ENCODE assay signal across 25 cellular contexts in the genomic region with DNA sequence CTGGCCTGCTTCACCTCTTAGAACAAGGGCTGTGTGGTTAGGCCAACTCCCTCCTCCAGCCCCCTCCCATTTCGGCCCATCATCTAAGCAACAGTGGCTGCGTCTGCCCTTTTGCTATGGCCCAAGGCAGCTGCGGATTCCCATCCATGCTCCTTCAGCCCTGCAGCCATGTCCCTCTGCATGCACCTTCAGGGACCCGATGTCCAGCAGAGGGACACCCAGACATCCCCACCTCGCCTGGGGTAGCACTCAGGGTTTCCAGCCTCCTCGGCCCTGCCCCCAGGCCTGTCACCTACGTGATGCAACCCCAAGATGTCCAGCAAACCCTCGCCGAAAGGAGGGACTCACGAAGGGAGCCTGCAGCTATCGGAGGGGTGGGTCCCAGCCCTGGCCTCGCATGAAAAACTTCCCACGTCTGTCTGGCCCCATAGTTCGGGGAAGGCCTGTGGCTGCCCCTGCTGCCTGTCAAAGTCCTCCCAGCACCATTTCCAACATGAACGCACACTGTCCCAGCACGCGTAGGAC.
A peak's percentile ranks its signal among the peaks of the same experiment; 100 is the strongest.
DNase-seq lines count a peak whose midpoint lies in the region; ATAC-seq, FAIRE-seq and TF ChIP-seq lines count a peak whose summit lies in the region.
"Had no signal": no experiment of that assay in that cellular context is flagged by ENCODE, and none has a peak within 500 bp of the region (broad histone marks: within the 10 kb centered on the region; RNA-seq: fewer than 3 reads in every experiment).

No MANE protein-coding gene starts in this region.

- no peak overlapping the region for H2AK5ac ChIP-seq in H1 (ENCODE audit: low read depth, low read length)

- no peak for ATAC-seq in Right ventricle myocardium superior (ENCODE audit: poor library complexity)
- ATAC-seq in left cardiac atrium: no peak
- ATAC-seq: A549, GM12878 had no signal

- H3K4ac ChIP-seq in H1 (replicated peaks; ENCODE audit: insufficient read length, low read depth, low read length): no peak overlapping the region

- FAIRE-seq in H1 (lab: Jason Lieb, UNC): no peak
- FAIRE-seq: A549, GM12878, GM12892, GM18507 had no signal

- H4K91ac ChIP-seq in H1 (replicated peaks; ENCODE audit: insufficient read length, low read length): no peak overlapping the region

- no peak overlapping the region for H2AFZ ChIP-seq in H1 (ENCODE audit: low read length)
- H2AFZ ChIP-seq in osteoblast (ENCODE audit: low read length): no peak overlapping the region
- no peak overlapping the region for H2AFZ ChIP-seq in OCI-LY7 (ENCODE audit: low read length)

- no peak overlapping the region for H3K14ac ChIP-seq in H1 (ENCODE audit: insufficient read length)

- no peak overlapping the region for H3K4me2 ChIP-seq in H1 (ENCODE audit: insufficient read depth in 1 of 2, low read depth in 2 of 2, low read length in 2 of 2)
- H3K4me2 ChIP-seq in osteoblast (ENCODE audit: insufficient read depth, low read length): no peak overlapping the region
- H3K4me2 ChIP-seq in OCI-LY7 (ENCODE audit: low read length): no peak overlapping the region
- H3K4me2 ChIP-seq: A549 had no signal

- H3K18ac ChIP-seq in H1 (ENCODE audit: extremely low read depth, low read length): no peak overlapping the region

- 88% methylated on average over 17 of the region's 17 CpGs; no CpG with 5 or more reads in 1 of the 2 experiments for WGBS in H1 (ENCODE audit: extremely low coverage in 1 of 2, insufficient coverage in 1 of 2, insufficient read length in 1 of 2, insufficient replicate concordance in 2 of 2, low coverage in 1 of 2, low lambda C conversion rate in 2 of 2, missing lambda C conversion rate in 1 of 2), 2 experiments

- H3K23ac ChIP-seq in H1 (ENCODE audit: insufficient read length): no peak overlapping the region

- no peak for TF ChIP-seq POLR2A in H1 (IDR thresholded peaks at IDR 0.05; ENCODE audit: control extremely low read depth in 1 of 2, low read depth in 2 of 2, low read length in 2 of 2)

- TF ChIP-seq CTCF in H1 (IDR thresholded peaks at IDR 0.05; ENCODE audit: control extremely low read depth in 1 of 3, insufficient read depth in 1 of 3, low read depth in 1 of 3, low read length in 3 of 3) (no peak), osteoblast (IDR thresholded peaks at IDR 0.05; ENCODE audit: extremely low read depth, low read depth, low read length) (no peak), OCI-LY7 (conservative IDR thresholded peaks at IDR 0.05; ENCODE audit: low read length) (no peak)

- H3K27me3 ChIP-seq in H1 (replicated peaks in 1 of 4; ENCODE audit: control insufficient read depth in 3 of 4, extremely low read depth in 1 of 4, insufficient read depth in 3 of 4, low read length in 3 of 4) (no peaks in the 10 kb centered on the region), osteoblast (ENCODE audit: insufficient read depth, low read length) (peaks cover 14% of the 10 kb centered on the region)

- H4K5ac ChIP-seq in H1 (ENCODE audit: insufficient read length, low read depth, low read length): no peak overlapping the region

- no peaks in the 10 kb centered on the region for H3K9me2 ChIP-seq in OCI-LY7 (ENCODE audit: insufficient read depth, low read length)

- CTCF ChIA-PET in H1 (lab: Charles Lee; ENCODE audit: partially characterized antibody) (interaction anchor here (1.0 to 2.3 kb wide), 7 partner anchors 8 to 89 kb away, joined by 3 to 11 read pairs (median 4); no protein-coding TSS in a partner anchor), OCI-LY7 (lab: Charles Lee; ENCODE audit: unreplicated experiment) (no interaction called here)

- H3K4me3 ChIP-seq in H1 (ENCODE audit: extremely low read depth in 1 of 4, insufficient read depth in 2 of 4, low read depth in 3 of 4, low read length in 4 of 4): no peak overlapping the region
- no peak overlapping the region for H3K4me3 ChIP-seq in osteoblast (ENCODE audit: insufficient read depth, low read length)
- no peak overlapping the region for H3K4me3 ChIP-seq in OCI-LY7 (ENCODE audit: low read depth, low read length, poor library complexity, severe bottlenecking)
- H3K4me3 ChIP-seq: A549, GM12878 had no signal

- peak overlapping the region; percentile 57; the same call in 1 of the 2 replicates for H4K8ac ChIP-seq in H1 (ENCODE audit: extremely low read depth, insufficient read depth, low read length)

- H3K79me2 ChIP-seq in H1 (ENCODE audit: control insufficient read depth in 1 of 2, insufficient read depth in 2 of 2, low read length in 2 of 2): no peaks in the 10 kb centered on the region
- H3K79me2 ChIP-seq in osteoblast (ENCODE audit: insufficient read depth, low read length): no peaks in the 10 kb centered on the region
- no peaks in the 10 kb centered on the region for H3K79me2 ChIP-seq in OCI-LY7 (ENCODE audit: insufficient read depth, low read depth, low read length)

- no peak overlapping the region for H3K9ac ChIP-seq in H1 (replicated peaks in 1 of 4; ENCODE audit: extremely low read depth in 1 of 4, low read depth in 3 of 4, low read length in 3 of 4)

- H2BK120ac ChIP-seq in H1 (replicated peaks; ENCODE audit: low read depth, low read length): no peak overlapping the region

- H3K9me3 ChIP-seq in H1 (ENCODE audit: insufficient read depth in 2 of 2, low read depth in 1 of 2, low read length in 1 of 2) (no peaks in the 10 kb centered on the region), osteoblast (ENCODE audit: low read depth, low read length) (no peaks in the 10 kb centered on the region), OCI-LY7 (ENCODE audit: low read length) (no peaks in the 10 kb centered on the region)
- H3K9me3 ChIP-seq: A549 had no signal

- peaks cover 4% of the 10 kb centered on the region; the same call in 1 of the 2 replicates for H3K79me1 ChIP-seq in H1 (ENCODE audit: low read depth, low read length)

- H3K36me3 ChIP-seq in H1 (ENCODE audit: control insufficient read depth in 2 of 4, insufficient read depth in 4 of 4, low read length in 3 of 4): no peaks in the 10 kb centered on the region
- no peaks in the 10 kb centered on the region for H3K36me3 ChIP-seq in osteoblast (ENCODE audit: insufficient read depth, low read length)
- no peaks in the 10 kb centered on the region for H3K36me3 ChIP-seq in OCI-LY7 (ENCODE audit: insufficient read depth, low read length)

- H3K27ac ChIP-seq in H1 (ENCODE audit: low read depth, low read length) (no peak overlapping the region), osteoblast (ENCODE audit: low read depth, low read length) (no peak overlapping the region), OCI-LY7 (ENCODE audit: low read depth, low read length, poor library complexity, severe bottlenecking) (no peak overlapping the region)
- H3K27ac ChIP-seq: 22Rv1, A549 had no signal

- 0 out of 2 replicates have a peak overlapping the region, but pooled peaks have one; percentile 60 for H2BK5ac ChIP-seq in H1 (ENCODE audit: low read depth, low read length)

- H3K23me2 ChIP-seq in H1 (ENCODE audit: low read depth, low read length): no peaks in the 10 kb centered on the region

- intact Hi-C loops in Right ventricle myocardium superior (cut with DNase I) (no loop called here), left cardiac atrium (cut with DNase I) (no loop called here), OCI-LY7 (cut with micrococcal nuclease; ENCODE audit: unreplicated experiment) (no loop called here)

- no peak for TF ChIP-seq RAD21 in H1 (IDR thresholded peaks at IDR 0.05 in 1 of 2, conservative IDR thresholded peaks at IDR 0.05 in 1 of 2; ENCODE audit: low read depth in 2 of 2, low read length in 2 of 2)

- H2BK20ac ChIP-seq in H1 (ENCODE audit: low read length): no peak overlapping the region

- H3K4me1 ChIP-seq in H1 (replicated peaks in 1 of 4; ENCODE audit: control insufficient read depth in 3 of 4, insufficient read depth in 4 of 4, low read length in 3 of 4) (peaks cover 0 to 5% (median under 1%) of the 10 kb centered on the region in 4 experiments; a peak in 4 of 7 replicates), osteoblast (ENCODE audit: insufficient read depth, low read length) (no peaks in the 10 kb centered on the region), OCI-LY7 (ENCODE audit: insufficient read depth, low read length, poor library complexity, severe bottlenecking) (no peaks in the 10 kb centered on the region)
- H3K4me1 ChIP-seq: A549 had no signal

- POLR2A ChIA-PET in H1 (lab: Charles Lee; ENCODE audit: partially characterized antibody) (interaction anchor here (1.0 kb wide), 1 partner anchor 26 kb away, joined by 3 read pairs; no protein-coding TSS in a partner anchor), OCI-LY7 (lab: Charles Lee) (no interaction called here)

- H2BK15ac ChIP-seq in H1 (ENCODE audit: low read length): no peak overlapping the region

- BruUV-seq in OCI-LY7 (replicated peaks; lab: Mats Ljungman, UMichigan): no TSS peak

- no peak overlapping the region for H2BK12ac ChIP-seq in H1 (ENCODE audit: low read depth, low read length)

- peaks cover under 1 to 2% of the 10 kb centered on the region in 2 experiments for H4K20me1 ChIP-seq in H1 (replicated peaks in 1 of 2; ENCODE audit: control insufficient read depth in 1 of 2, insufficient read depth in 2 of 2, low read length in 2 of 2)
- no peaks in the 10 kb centered on the region for H4K20me1 ChIP-seq in osteoblast (ENCODE audit: insufficient read depth, low read length)
- H4K20me1 ChIP-seq in OCI-LY7 (ENCODE audit: insufficient read depth, low read length): no peaks in the 10 kb centered on the region; the same call in 1 of the 2 replicates

- TF ChIP-seq EP300 in H1 (IDR thresholded peaks at IDR 0.05; ENCODE audit: borderline replicate concordance in 1 of 2, low read depth in 2 of 2, low read length in 2 of 2): no peak

- no peak overlapping the region for H3K56ac ChIP-seq in H1 (replicated peaks; ENCODE audit: insufficient read length, low read depth, low read length)

- DNase-seq in Right ventricle myocardium superior (peak; percentile 20), left cardiac atrium (no peak), H1 (ENCODE audit: low read depth in 1 of 2, low spot score in 2 of 2) (no peak), osteoblast (ENCODE audit: insufficient read length, low spot score, missing footprints) (peak; percentile 52), H4 (ENCODE audit: low spot score) (no peak), OCI-LY7 (ENCODE audit: low spot score) (no peak), NOMO-1 (lab: John Stamatoyannopoulos, UW; ENCODE audit: unreplicated experiment in 2 of 2) (no peak)
- DNase-seq: AML-193; C1 segment of cervical spinal cord; CD4-positive, alpha-beta memory T cell; CD4-positive, CD25-positive, alpha-beta regulatory T cell; CD8-positive, alpha-beta memory T cell; COR-L47; DMS 273 treated with DMSO at 0.1 percent for 48 hours; DMS153; DMS53; DMS79; DND-41; EL; GDM1 had no signal

TF ChIP-seq in H1, 55 proteins besides CTCF, POLR2A, EP300 and RAD21 (continues in another document):
- TF ChIP-seq JUN (IDR thresholded peaks at IDR 0.05; ENCODE audit: low read depth, low read length) (no peak), GTF2F1 (IDR thresholded peaks at IDR 0.05; ENCODE audit: borderline replicate concordance, low read depth, low read length) (no peak), GABPA (IDR thresholded peaks at IDR 0.05; ENCODE audit: borderline replicate concordance, insufficient read depth, low read length) (no peak), TBP (IDR thresholded peaks at IDR 0.05; ENCODE audit: low read depth, low read length) (no peak), HDAC2 (IDR thresholded peaks at IDR 0.05; ENCODE audit: borderline replicate concordance in 1 of 2, low read depth in 2 of 2, low read length in 2 of 2) (no peak), BCL11A (IDR thresholded peaks at IDR 0.05; ENCODE audit: low read depth in 2 of 2, low read length in 2 of 2) (no peak)

Comparison
In these comparisons a context has a peak if more than half of its experiments do, and no peak if none do; other contexts are left out.
1. DNase-seq: peak in Right ventricle myocardium superior (single experiment) and osteoblast (single experiment); none in left cardiac atrium (single experiment), H1 (0 of 2), H4 (single experiment), OCI-LY7 (single experiment) and NOMO-1 (0 of 2).